ENCODE assay signal across 8 cellular contexts in genomic region chr16:3458278-3458851, GRCh38. TPM values are rescaled to one million over a fixed set of nuclear protein-coding genes. Genes with fewer than 3 reads are reported as not detected.
DNase-seq lines count a peak whose midpoint lies in the region; ATAC-seq and TF ChIP-seq lines count a peak whose summit lies in the region.

No MANE protein-coding gene starts in this region.

- H3K36me3 ChIP-seq in heart right ventricle (no peaks in the 10 kb centered on the region), ovary (no peaks in the 10 kb centered on the region)

- CTCF ChIA-PET in activated CD4-positive, alpha-beta memory T cell treated with anti-CD3 and anti-CD28 coated beads for 36 hours (lab: Charles Lee), result interaction anchor here (1.1 kb wide), 1 partner anchor 329 kb away, joined by 3 read pairs; no protein-coding TSS in a partner anchor

- POLR2A ChIA-PET in activated CD4-positive, alpha-beta memory T cell treated with anti-CD3 and anti-CD28 coated beads for 36 hours (lab: Charles Lee), result interaction anchor here (0.8 to 1.3 kb wide), 3 partner anchors 14 to 223 kb away, joined by 3 to 5 read pairs (median 4); partner anchors contain the start of genes NAA60, ZNF174 and ZSCAN32

- H3K27me3 ChIP-seq in heart right ventricle (no peaks in the 10 kb centered on the region), ovary (no peaks in the 10 kb centered on the region)

- DNase-seq in heart right ventricle, result peak in 1 of 2 donors; percentile 38
- DNase-seq in Right ventricle myocardium inferior (ENCODE audit: missing footprints), result no peak
- DNase-seq in activated CD4-positive, alpha-beta memory T cell treated with anti-CD3 and anti-CD28 coated beads for 36 hours, result peak; percentile 18
- peak; percentile 61 for DNase-seq in fibroblast of the aortic adventitia (ENCODE audit: low read depth)
- peak; percentile 25 to 64 (median 51) for DNase-seq in ovary
- no peak for DNase-seq in GM19240 (ENCODE audit: insufficient read length, low spot score)
- DNase-seq in amniotic stem cell (lab: John Stamatoyannopoulos, UW), result no peak

- H3K4me1 ChIP-seq in heart right ventricle, result peaks cover 41 to 78% (median 63%) of the 10 kb centered on the region in 9 donors
- H3K4me1 ChIP-seq in ovary (ENCODE audit: insufficient read depth), result peaks cover 11% of the 10 kb centered on the region

- H3K4me3 Mint-ChIP-seq in activated CD4-positive, alpha-beta memory T cell treated with anti-CD3 and anti-CD28 coated beads for 36 hours, result peak overlapping the region; percentile 85

- no peak for TF ChIP-seq POLR2A in ovary (IDR thresholded peaks at IDR 0.05)

- no peaks in the 10 kb centered on the region for H3K27me3 Mint-ChIP-seq in activated CD4-positive, alpha-beta memory T cell treated with anti-CD3 and anti-CD28 coated beads for 36 hours

- no peak for TF ChIP-seq EP300 in ovary (IDR thresholded peaks at IDR 0.05)

- H3K4me1 Mint-ChIP-seq in activated CD4-positive, alpha-beta memory T cell treated with anti-CD3 and anti-CD28 coated beads for 36 hours (ENCODE audit: low read depth), result peaks cover 41% of the 10 kb centered on the region

- H3K36me3 Mint-ChIP-seq in activated CD4-positive, alpha-beta memory T cell treated with anti-CD3 and anti-CD28 coated beads for 36 hours, result no peaks in the 10 kb centered on the region

- TF ChIP-seq CTCF in heart right ventricle (IDR thresholded peaks at IDR 0.05) (no peak), fibroblast of the aortic adventitia (IDR thresholded peaks at IDR 0.05; ENCODE audit: insufficient read depth, low read length) (no peak), ovary (IDR thresholded peaks at IDR 0.05) (no peak)

- ATAC-seq in heart right ventricle (peak in 2 of 8 donors; percentile 4 to 9), Right ventricle myocardium inferior (no peak), HG03097 (IDR thresholded peaks at IDR 0.05; ENCODE audit: low FRiP score, unreplicated experiment) (peak; percentile 17)

- H3K4me3 ChIP-seq in heart right ventricle, result peak overlapping the region; percentile 65 to 95 (median 83)
- peak overlapping the region; percentile 92 for H3K4me3 ChIP-seq in fibroblast of the aortic adventitia (ENCODE audit: low read depth, low read length)
- peak overlapping the region; percentile 71 for H3K4me3 ChIP-seq in ovary

- peak overlapping the region; percentile 92 for H3K27ac Mint-ChIP-seq in activated CD4-positive, alpha-beta memory T cell treated with anti-CD3 and anti-CD28 coated beads for 36 hours

- peak overlapping the region; percentile 92 to 99 (median 98) for H3K27ac ChIP-seq in heart right ventricle
- H3K27ac ChIP-seq in ovary, result peak overlapping the region; percentile 75 to 95

- intact Hi-C loops in heart right ventricle (cut with DNase I) (loop anchor here in 5 of 10 donors (1.0 to 10.0 kb wide), 8 partner anchors 44 to 304 kb away; partner anchors contain the start of genes ZNF174 (in 3 of the 5), ZSCAN32 (in 3 of the 5), CLUAP1 (in 2 of the 5) and TIGD7 (in 2 of the 5)), Right ventricle myocardium inferior (cut with DNase I) (loop anchor here (2.0 to 5.0 kb wide), 3 partner anchors 58 to 176 kb away; partner anchors contain the start of genes TIGD7, ZNF174, ZNF263 and ZNF75A), ovary (cut with DNase I) (no loop called here)
- intact Hi-C loops in activated CD4-positive, alpha-beta memory T cell treated with anti-CD3 and anti-CD28 coated beads for 36 hours (cut with micrococcal nuclease), result loop anchor here (5.0 kb wide), 2 partner anchors 176 to 286 kb away; partner anchors contain the start of gene ZNF263

- 0% methylated on average over 45 to 47 of the region's 47 CpGs for WGBS in heart right ventricle, 2 donors
- 1% methylated on average over 47 of the region's 47 CpGs for WGBS in ovary, 3 donors

- H3K9me3 ChIP-seq in heart right ventricle (no peaks in the 10 kb centered on the region), ovary (no peaks in the 10 kb centered on the region)

- no peaks in the 10 kb centered on the region for H3K9me3 Mint-ChIP-seq in activated CD4-positive, alpha-beta memory T cell treated with anti-CD3 and anti-CD28 coated beads for 36 hours

RNA-seq across cellular contexts. Expression of gene NAA60, which starts 14.9 kb away (rescaled TPM):
- 10 to 100 TPM; 32.1 to 57.5 (median 37.7) TPM for total RNA-seq in heart right ventricle
- polyA plus RNA-seq in heart right ventricle, result 10 to 100 TPM; 33.5 to 41.6 TPM
- 42.7 TPM for total RNA-seq in Right ventricle myocardium inferior
- total RNA-seq in activated CD4-positive, alpha-beta memory T cell treated with anti-CD3 and anti-CD28 coated beads for 36 hours, result 10 to 100 TPM; 26.9 to 34.1 TPM
- total RNA-seq in fibroblast of the aortic adventitia (ENCODE audit: low replicate concordance), result 13.0 and 16.6 TPM in 2 replicates
- total RNA-seq in ovary, result 10 to 100 TPM; 16.6 to 46.4 (median 40.8) TPM
- polyA plus RNA-seq in ovary, result 100 to 1,000 TPM in 1 of 2 donors, 10 to 100 TPM in 1; 33.1 to 106 TPM

RNA-seq across cellular contexts. Expression of gene ZNF597, which starts 15.1 kb away (rescaled TPM):
- total RNA-seq in heart right ventricle, result 1 to 10 TPM; 1.1 to 2.4 (median 1.8) TPM
- polyA plus RNA-seq in heart right ventricle, result under 1 TPM; 0.73 to 0.86 TPM
- 1.8 TPM for total RNA-seq in Right ventricle myocardium inferior
- 1 to 10 TPM; 1.6 to 2.1 TPM for total RNA-seq in activated CD4-positive, alpha-beta memory T cell treated with anti-CD3 and anti-CD28 coated beads for 36 hours
- total RNA-seq in fibroblast of the aortic adventitia (ENCODE audit: low replicate concordance), result 2.5 and 2.8 TPM in 2 replicates
- total RNA-seq in ovary, result 1 to 10 TPM; 1.8 to 3.8 (median 3.0) TPM
- 1 to 10 TPM; 1.6 to 3.8 TPM for polyA plus RNA-seq in ovary

RNA-seq across cellular contexts. Expression of gene C16orf90, which starts 36.9 kb away (rescaled TPM):
- not detected for total RNA-seq in heart right ventricle
- not detected for polyA plus RNA-seq in heart right ventricle
- not detected for total RNA-seq in Right ventricle myocardium inferior
- total RNA-seq in activated CD4-positive, alpha-beta memory T cell treated with anti-CD3 and anti-CD28 coated beads for 36 hours, result not detected
- total RNA-seq in fibroblast of the aortic adventitia (ENCODE audit: low replicate concordance), result not detected in 2 replicates
- not detected for total RNA-seq in ovary
- polyA plus RNA-seq in ovary, result not detected

RNA-seq across cellular contexts. Expression of gene CLUAP1, which starts 42.4 kb away (rescaled TPM):
- total RNA-seq in heart right ventricle (10 to 100 TPM; 12.4 to 28.2 (median 17.4) TPM), Right ventricle myocardium inferior (16.5 TPM), fibroblast of the aortic adventitia (ENCODE audit: low replicate concordance) (20.9 and 105 TPM in 2 replicates), ovary (10 to 100 TPM; 21.1 to 43.4 (median 37.5) TPM)
- polyA plus RNA-seq in heart right ventricle (10 to 100 TPM in 1 of 2 donors, 1 to 10 TPM in 1; 5.0 to 14.3 TPM), ovary (10 to 100 TPM; 20.0 to 51.8 TPM)
- 10 to 100 TPM; 17.6 to 21.0 TPM for total RNA-seq in activated CD4-positive, alpha-beta memory T cell treated with anti-CD3 and anti-CD28 coated beads for 36 hours

RNA-seq across cellular contexts. Expression of gene ZNF174, which starts 57.4 kb away (rescaled TPM):
- 10 to 100 TPM in 4 of 10 donors, 1 to 10 TPM in 6; 7.0 to 14.4 (median 9.9) TPM for total RNA-seq in heart right ventricle
- polyA plus RNA-seq in heart right ventricle, result 1 to 10 TPM; 6.5 to 6.7 TPM
- total RNA-seq in Right ventricle myocardium inferior, result 10.0 TPM
- total RNA-seq in activated CD4-positive, alpha-beta memory T cell treated with anti-CD3 and anti-CD28 coated beads for 36 hours, result 1 to 10 TPM; 6.0 to 7.3 TPM
- 8.0 TPM in 2 replicates for total RNA-seq in fibroblast of the aortic adventitia (ENCODE audit: low replicate concordance)
- 10 to 100 TPM; 10.5 to 17.4 (median 15.1) TPM for total RNA-seq in ovary
- 10 to 100 TPM; 10.9 to 22.2 TPM for polyA plus RNA-seq in ovary

Comparison
In these comparisons a context has a peak if more than half of its experiments do, and no peak if none do; other contexts are left out.
1. DNase-seq: peak in activated CD4-positive, alpha-beta memory T cell treated with anti-CD3 and anti-CD28 coated beads for 36 hours (single experiment), fibroblast of the aortic adventitia (single experiment) and ovary (5 of 5); none in Right ventricle myocardium inferior (single experiment), GM19240 (single experiment) and amniotic stem cell (single experiment).
2. intact Hi-C loops: an anchor here in Right ventricle myocardium inferior (2.0 to 5.0 kb wide) and activated CD4-positive, alpha-beta memory T cell treated with anti-CD3 and anti-CD28 coated beads for 36 hours (5.0 kb wide); none called in ovary.
3. Peak in every context shown above with its lines, with median percentiles within 50 percentile points of each other: H3K4me3 ChIP-seq.